ENCODE assay signal across 9 cellular contexts in the genomic region with DNA sequence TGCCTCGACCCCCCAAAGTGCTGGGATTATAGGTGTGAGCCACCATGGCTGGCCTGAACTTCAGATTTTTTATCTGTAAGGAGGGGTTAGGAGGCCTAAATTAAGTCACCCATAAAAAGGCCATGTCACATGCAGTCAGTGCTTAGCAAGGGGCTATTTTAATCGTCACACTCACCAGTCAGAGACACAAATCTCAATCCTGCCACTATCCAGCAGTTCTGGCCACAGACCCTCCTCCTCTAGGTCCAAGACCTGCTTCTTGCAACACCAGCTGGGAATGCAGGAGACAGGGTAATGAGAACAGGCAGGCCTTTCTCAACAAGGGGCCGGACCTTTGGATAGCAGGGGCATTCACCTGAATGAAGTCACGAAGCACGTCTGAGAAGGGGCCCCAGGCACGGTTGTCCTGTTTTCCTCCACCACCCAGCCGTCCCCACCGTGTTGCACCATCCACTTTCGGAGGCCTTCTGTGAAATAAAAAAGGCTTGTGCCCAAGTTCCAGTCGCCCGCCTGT. TPM values are rescaled to one million over a fixed set of nuclear protein-coding genes. Genes with fewer than 3 reads are reported as not detected.
A peak's percentile ranks its signal among the peaks of the same experiment; 100 is the strongest.
DNase-seq lines count a peak whose midpoint lies in the region; ATAC-seq and TF ChIP-seq lines count a peak whose summit lies in the region.
"Had no signal": no experiment of that assay in that cellular context is flagged by ENCODE, and none has a peak within 500 bp of the region (broad histone marks: within the 10 kb centered on the region; RNA-seq: fewer than 3 reads in every experiment).

No MANE protein-coding gene starts in this region.

- POLR2A ChIA-PET in RWPE1 (lab: Yijun Ruan, JAX; ENCODE audit: low non-redundant PET), result no interaction called here

- H3K27me3 ChIP-seq in fibroblast of lung (ENCODE audit: control insufficient read depth, insufficient read depth, low read length), result no peaks in the 10 kb centered on the region
- H3K27me3 ChIP-seq in psoas muscle (ENCODE audit: insufficient read depth in 3 of 3, low read length in 2 of 3), result peaks cover 0 to 26% (median 14%) of the 10 kb centered on the region in 3 donors

- H3K36me3 ChIP-seq in fibroblast of lung (ENCODE audit: control insufficient read depth, insufficient read depth, low read length) (no peaks in the 10 kb centered on the region), psoas muscle (ENCODE audit: insufficient read depth in 1 of 2, low read depth in 1 of 2) (no peaks in the 10 kb centered on the region)

- peaks cover 5% of the 10 kb centered on the region for H3K4me1 ChIP-seq in fibroblast of lung (ENCODE audit: control insufficient read depth, extremely low read depth, insufficient read depth, low read length)
- no peaks in the 10 kb centered on the region for H3K4me1 ChIP-seq in psoas muscle

- CTCF ChIA-PET in RWPE1 (lab: Yijun Ruan, JAX), result no interaction called here

- H3K4me2 ChIP-seq in fibroblast of lung (ENCODE audit: extremely low read depth, insufficient read depth, low read length), result peak overlapping the region; percentile 23

- no peak overlapping the region for H3K9ac ChIP-seq in fibroblast of lung (ENCODE audit: insufficient read depth, low read length)

- DNase-seq in GM12864 (ENCODE audit: low read depth) (no peak), RWPE1 (ENCODE audit: low spot score) (no peak), fibroblast of lung (ENCODE audit: low read depth in 2 of 2) (no peak), psoas muscle (no peak), dedifferentiated amniotic fluid mesenchymal stem cell (ENCODE audit: extremely low spot score) (no peak)

- H3K9me3 ChIP-seq in fibroblast of lung (ENCODE audit: control insufficient read depth, insufficient read depth, low read depth, low read length) (no peaks in the 10 kb centered on the region), psoas muscle (no peaks in the 10 kb centered on the region)

- H3K4me3 ChIP-seq in GM12864 (ENCODE audit: low read depth, low read length) (peak overlapping the region; percentile 47), fibroblast of lung (replicated peaks in 1 of 4; ENCODE audit: control extremely low read depth in 1 of 4, insufficient read depth in 1 of 4, low read depth in 3 of 4, low read length in 4 of 4) (peak overlapping the region in 2 of 4 experiments; percentile 56 to 62), psoas muscle (peak overlapping the region; percentile 69)

- intact Hi-C loops in psoas muscle (cut with DNase I), result no loop called here

- H3K27ac ChIP-seq in RWPE1, result peak overlapping the region; percentile 91
- H3K27ac ChIP-seq in fibroblast of lung (ENCODE audit: insufficient read depth, low read length), result no peak overlapping the region
- no peak overlapping the region for H3K27ac ChIP-seq in psoas muscle

- WGBS in psoas muscle, 3 donors, result 21 to 27% (median 21%) methylated on average over 11 of the region's 11 CpGs

- no peak overlapping the region for H2AFZ ChIP-seq in fibroblast of lung (ENCODE audit: low read length)

- ATAC-seq in psoas muscle (peak in 3 of 4 donors; percentile 63 to 78 (median 70)), HG03565 (IDR thresholded peaks at IDR 0.05; ENCODE audit: unreplicated experiment) (no peak), GM21367 (IDR thresholded peaks at IDR 0.05; ENCODE audit: unreplicated experiment) (no peak), GM19452 (IDR thresholded peaks at IDR 0.05; ENCODE audit: unreplicated experiment) (no peak)

- no peaks in the 10 kb centered on the region for H3K79me2 ChIP-seq in fibroblast of lung (ENCODE audit: control insufficient read depth, insufficient read depth, low read length)

- TF ChIP-seq CTCF in GM12864 (IDR thresholded peaks at IDR 0.05; ENCODE audit: low read depth, low read length, missing control alignments) (no peak), RWPE1 (conservative IDR thresholded peaks at IDR 0.05; ENCODE audit: low read depth) (no peak), fibroblast of lung (conservative IDR thresholded peaks at IDR 0.05 in 1 of 2, IDR thresholded peaks at IDR 0.05 in 1 of 2; ENCODE audit: low read depth in 1 of 2, low read length in 2 of 2) (no peak), psoas muscle (IDR thresholded peaks at IDR 0.05) (no peak)

- H4K20me1 ChIP-seq in fibroblast of lung (ENCODE audit: control insufficient read depth, extremely low read depth, insufficient read depth, low read length), result no peaks in the 10 kb centered on the region

RNA-seq across cellular contexts. Expression of gene FBXO27, which starts 1.4 kb away (rescaled TPM):
- total RNA-seq in fibroblast of lung (3.6 and 3.9 TPM in 2 replicates), psoas muscle (10 to 100 TPM in 1 of 4 donors, 1 to 10 TPM in 1, under 1 TPM in 2; 0.42 to 10.7 (median 0.99) TPM)
- polyA plus RNA-seq in fibroblast of lung (0.83 and 1.6 TPM in 2 replicates), psoas muscle (under 1 TPM; 0.03 to 0.77 (median 0.14) TPM)
- polyA plus RNA-seq in fibroblast of lung (2012), result 0.94 and 2.4 TPM in 2 replicates
- 2.4 and 16.6 TPM in 2 replicates for polyA minus RNA-seq in fibroblast of lung (ENCODE audit: low replicate concordance)

RNA-seq across cellular contexts. Expression of gene ACP7, which starts 53.3 kb away (rescaled TPM):
- total RNA-seq in fibroblast of lung, result not detected in 2 replicates
- polyA plus RNA-seq in fibroblast of lung, result 0.02 TPM in 1 of 2 replicates, not detected in the other
- polyA plus RNA-seq in fibroblast of lung (2012), result 0.24 TPM in 1 of 2 replicates, not detected in the other
- 0.78 TPM in 1 of 2 replicates, not detected in the other for polyA minus RNA-seq in fibroblast of lung (ENCODE audit: low replicate concordance)
- total RNA-seq in psoas muscle, result not detected
- under 1 TPM in 1 of 3 donors, not detected in 2; 0.07 TPM for polyA plus RNA-seq in psoas muscle
- total RNA-seq: activated CD8-positive, alpha-beta memory T cell treated with anti-CD3 and anti-CD28 coated beads for 36 hours had no signal

RNA-seq across cellular contexts. Expression of gene FBXO17, which starts 55.4 kb away (rescaled TPM):
- total RNA-seq in fibroblast of lung, result 25.8 and 26.7 TPM in 2 replicates
- polyA plus RNA-seq in fibroblast of lung, result 9.8 and 10.2 TPM in 2 replicates
- polyA plus RNA-seq in fibroblast of lung (2012), result 18.8 and 19.8 TPM in 2 replicates
- polyA minus RNA-seq in fibroblast of lung (ENCODE audit: low replicate concordance), result 14.9 and 16.3 TPM in 2 replicates
- total RNA-seq in psoas muscle, result 1 to 10 TPM; 1.6 to 4.3 (median 2.3) TPM
- polyA plus RNA-seq in psoas muscle, result 1 to 10 TPM; 1.7 to 3.3 (median 1.8) TPM
- total RNA-seq: activated CD8-positive, alpha-beta memory T cell treated with anti-CD3 and anti-CD28 coated beads for 36 hours had no signal

Comparison
In these comparisons a context has a peak if more than half of its experiments do, and no peak if none do; other contexts are left out.
1. ATAC-seq: peak in psoas muscle (3 of 4); none in HG03565 (single experiment), GM21367 (single experiment) and GM19452 (single experiment).